In genomic region chr4:185283723-185284122, GRCh38 we compare ENCODE assay signal across 19 cellular contexts.
A peak's percentile ranks its signal among the peaks of the same experiment; 100 is the strongest.
DNase-seq lines count a peak whose midpoint lies in the region; ATAC-seq, FAIRE-seq and TF ChIP-seq lines count a peak whose summit lies in the region.
"Had no signal": no experiment of that assay in that cellular context is flagged by ENCODE, and none has a peak within 500 bp of the region (broad histone marks: within the 10 kb centered on the region; RNA-seq: fewer than 3 reads in every experiment).

No MANE protein-coding gene starts in this region.

- no peak for TF ChIP-seq EP300 in A549 (IDR thresholded peaks at IDR 0.05)

- no peak overlapping the region for H3K4me3 ChIP-seq in A549
- no peak overlapping the region for H3K4me3 ChIP-seq in cardiac fibroblast (replicated peaks in 1 of 2; ENCODE audit: low read depth in 2 of 2, low read length in 2 of 2)
- H3K4me3 ChIP-seq: adrenal gland, colonic mucosa, heart left ventricle, spleen had no signal

- H3K9me3 ChIP-seq in A549, result no peaks in the 10 kb centered on the region
- H3K9me3 ChIP-seq: adrenal gland, colonic mucosa, heart left ventricle, spleen had no signal

- no peak overlapping the region; the same call in 2 of the 3 replicates for H3K4me2 ChIP-seq in A549

- CTCF ChIA-PET in A549 (lab: Yijun Ruan, JAX), result no interaction called here

- no peaks in the 10 kb centered on the region for H3K27me3 ChIP-seq in foreskin keratinocyte
- H3K27me3 ChIP-seq: adrenal gland, colonic mucosa, heart left ventricle, spleen had no signal

- FAIRE-seq in A549 (lab: Jason Lieb, UNC), result no peak
- FAIRE-seq: A204.1 had no signal

- TF ChIP-seq CTCF in A549 (IDR thresholded peaks at IDR 0.05) (no peak), cardiac fibroblast (IDR thresholded peaks at IDR 0.05; ENCODE audit: low read depth, low read length) (no peak), foreskin keratinocyte (conservative IDR thresholded peaks at IDR 0.05) (no peak)

- DNase-seq in A549 (ENCODE audit: low read depth in 1 of 2, low spot score in 1 of 2), result no peak
- DNase-seq in M059J (ENCODE audit: low read depth), result peak; percentile 46
- DNase-seq in cardiac fibroblast (ENCODE audit: low read depth in 2 of 2), result peak; percentile 34 to 67
- DNase-seq in foreskin keratinocyte, result peak in 1 of 2 donors; percentile 56
- DNase-seq in nucleus accumbens (lab: John Stamatoyannopoulos, UW), result no peak
- no peak for DNase-seq in substantia nigra (lab: John Stamatoyannopoulos, UW)
- DNase-seq: activated CD8-positive, alpha-beta memory T cell treated with anti-CD3 and anti-CD28 coated beads, Interleukin-2, amount 50 U/mL, for 4 hours; activated effector memory CD4-positive, alpha-beta T cell treated with Interleukin-2 at 50 U/mL for 16 hours; adrenal gland; colonic mucosa; DMS53; heart left ventricle; posterior cingulate gyrus; spleen had no signal

- H3K27ac ChIP-seq in A549 (no peak overlapping the region), foreskin keratinocyte (no peak overlapping the region), substantia nigra (ENCODE audit: low read depth, low read length, poor library complexity, severe bottlenecking) (no peak overlapping the region)
- H3K27ac ChIP-seq: adrenal gland, colonic mucosa, epithelial cell of prostate, heart left ventricle, spleen had no signal

- ATAC-seq in A549 (no peak), foreskin keratinocyte (peak; percentile 66), GM21515 (IDR thresholded peaks at IDR 0.05; ENCODE audit: unreplicated experiment) (no peak), GM21825 (IDR thresholded peaks at IDR 0.05; ENCODE audit: unreplicated experiment) (no peak)
- ATAC-seq: heart left ventricle; natural killer cell treated with Interleukin-12 subunit alpha and Interleukin-12 subunit beta and Interleukin-15 and Interleukin-18, amount 100 ng/mL, for 72 hours had no signal

- no peak for TF ChIP-seq POLR2A in A549 (IDR thresholded peaks at IDR 0.05; ENCODE audit: low read length)

- POLR2A ChIA-PET in A549 (lab: Yijun Ruan, JAX), result no interaction called here

- no peak for TF ChIP-seq RAD21 in A549 (conservative IDR thresholded peaks at IDR 0.05 in 1 of 2, IDR thresholded peaks at IDR 0.05 in 1 of 2)

- H3K4me1 ChIP-seq in A549 (peaks cover 18% of the 10 kb centered on the region), foreskin keratinocyte (peaks cover 12% of the 10 kb centered on the region)
- H3K4me1 ChIP-seq: colonic mucosa, spleen had no signal

TF ChIP-seq in A549, 52 proteins besides CTCF, POLR2A, EP300 and RAD21:
- TF ChIP-seq POLR2AphosphoS2 (conservative IDR thresholded peaks at IDR 0.05; ENCODE audit: low read length), result no peak
- no peak for TF ChIP-seq FOXS1 (CRISPR knock-in tag; IDR thresholded peaks at IDR 0.05)
- TF ChIP-seq RNF2 (IDR thresholded peaks at IDR 0.05; ENCODE audit: borderline replicate concordance, low read depth), result no peak
- TF ChIP-seq NPAS2 (CRISPR knock-in tag; IDR thresholded peaks at IDR 0.05; ENCODE audit: borderline replicate concordance), result no peak
- no peak for TF ChIP-seq FOSL2 (IDR thresholded peaks at IDR 0.05)
- peak; percentile 58 for TF ChIP-seq FOSL2 (CRISPR knock-in tag; IDR thresholded peaks at IDR 0.05)
TF ChIP-seq in A549: peak in this region for 1.

Comparison
In these comparisons a context has a peak if more than half of its experiments do, and no peak if none do; other contexts are left out.
1. DNase-seq: peak in M059J (single experiment) and cardiac fibroblast (2 of 2); none in A549 (0 of 2), nucleus accumbens (0 of 56) and substantia nigra (0 of 49).